Comparison of ENCODE assay signal across 1 cellular context in the genomic region with DNA sequence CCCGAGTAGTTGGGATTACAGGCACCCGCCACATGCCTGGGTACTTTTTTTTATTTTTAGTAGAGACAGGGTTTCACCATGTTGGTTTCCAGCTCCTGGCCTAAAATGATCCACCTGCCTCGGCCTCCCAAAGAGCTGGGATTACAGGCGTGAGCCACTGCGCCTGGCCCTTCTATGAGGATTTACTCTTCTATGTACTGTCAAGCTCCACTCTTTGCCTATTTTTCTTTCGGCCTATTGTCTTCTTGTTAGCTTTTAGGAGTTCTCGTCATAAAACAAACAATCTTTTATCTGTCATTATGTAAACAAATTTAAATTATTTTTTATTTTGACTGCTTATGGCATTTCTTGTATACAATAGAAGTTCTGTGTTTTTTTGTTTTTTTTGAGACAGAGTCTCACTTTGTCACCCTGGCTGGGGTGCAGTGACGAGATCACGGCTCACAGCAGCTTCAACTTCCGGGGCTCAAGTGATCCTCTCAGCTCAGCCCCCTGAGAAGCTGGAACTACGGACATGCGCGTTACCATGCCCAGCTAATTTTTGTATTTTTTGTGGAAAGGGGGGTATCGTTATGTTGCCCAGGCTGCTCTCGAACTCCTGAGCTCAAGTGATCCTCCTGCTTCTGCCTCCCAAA.
TF ChIP-seq lines count a peak whose summit lies in the region.

No MANE protein-coding gene starts in this region.

TF ChIP-seq in WTC11, 78 proteins besides CTCF, POLR2A, EP300 and RAD21 (continued from another document):
- TF ChIP-seq, protein P1, sequence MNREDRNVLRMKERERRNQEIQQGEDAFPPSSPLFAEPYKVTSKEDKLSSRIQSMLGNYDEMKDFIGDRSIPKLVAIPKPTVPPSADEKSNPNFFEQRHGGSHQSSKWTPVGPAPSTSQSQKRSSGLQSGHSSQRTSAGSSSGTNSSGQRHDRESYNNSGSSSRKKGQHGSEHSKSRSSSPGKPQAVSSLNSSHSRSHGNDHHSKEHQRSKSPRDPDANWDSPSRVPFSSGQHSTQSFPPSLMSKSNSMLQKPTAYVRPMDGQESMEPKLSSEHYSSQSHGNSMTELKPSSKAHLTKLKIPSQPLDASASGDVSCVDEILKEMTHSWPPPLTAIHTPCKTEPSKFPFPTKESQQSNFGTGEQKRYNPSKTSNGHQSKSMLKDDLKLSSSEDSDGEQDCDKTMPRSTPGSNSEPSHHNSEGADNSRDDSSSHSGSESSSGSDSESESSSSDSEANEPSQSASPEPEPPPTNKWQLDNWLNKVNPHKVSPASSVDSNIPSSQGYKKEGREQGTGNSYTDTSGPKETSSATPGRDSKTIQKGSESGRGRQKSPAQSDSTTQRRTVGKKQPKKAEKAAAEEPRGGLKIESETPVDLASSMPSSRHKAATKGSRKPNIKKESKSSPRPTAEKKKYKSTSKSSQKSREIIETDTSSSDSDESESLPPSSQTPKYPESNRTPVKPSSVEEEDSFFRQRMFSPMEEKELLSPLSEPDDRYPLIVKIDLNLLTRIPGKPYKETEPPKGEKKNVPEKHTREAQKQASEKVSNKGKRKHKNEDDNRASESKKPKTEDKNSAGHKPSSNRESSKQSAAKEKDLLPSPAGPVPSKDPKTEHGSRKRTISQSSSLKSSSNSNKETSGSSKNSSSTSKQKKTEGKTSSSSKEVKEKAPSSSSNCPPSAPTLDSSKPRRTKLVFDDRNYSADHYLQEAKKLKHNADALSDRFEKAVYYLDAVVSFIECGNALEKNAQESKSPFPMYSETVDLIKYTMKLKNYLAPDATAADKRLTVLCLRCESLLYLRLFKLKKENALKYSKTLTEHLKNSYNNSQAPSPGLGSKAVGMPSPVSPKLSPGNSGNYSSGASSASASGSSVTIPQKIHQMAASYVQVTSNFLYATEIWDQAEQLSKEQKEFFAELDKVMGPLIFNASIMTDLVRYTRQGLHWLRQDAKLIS (CRISPR knock-in tag; IDR thresholded peaks at IDR 0.05; ENCODE audit: borderline replicate concordance): no peak
- TF ChIP-seq, protein P2, sequence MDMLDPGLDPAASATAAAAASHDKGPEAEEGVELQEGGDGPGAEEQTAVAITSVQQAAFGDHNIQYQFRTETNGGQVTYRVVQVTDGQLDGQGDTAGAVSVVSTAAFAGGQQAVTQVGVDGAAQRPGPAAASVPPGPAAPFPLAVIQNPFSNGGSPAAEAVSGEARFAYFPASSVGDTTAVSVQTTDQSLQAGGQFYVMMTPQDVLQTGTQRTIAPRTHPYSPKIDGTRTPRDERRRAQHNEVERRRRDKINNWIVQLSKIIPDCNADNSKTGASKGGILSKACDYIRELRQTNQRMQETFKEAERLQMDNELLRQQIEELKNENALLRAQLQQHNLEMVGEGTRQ (CRISPR knock-in tag; IDR thresholded peaks at IDR 0.05): no peak
